In genomic region chr10:86758231-86759072, GRCh38 we compare ENCODE assay signal across 9 cellular contexts. TPM values are rescaled to one million over a fixed set of nuclear protein-coding genes. Genes with fewer than 3 reads are reported as not detected.
DNase-seq lines count a peak whose midpoint lies in the region; FAIRE-seq and TF ChIP-seq lines count a peak whose summit lies in the region.
"Had no signal": no experiment of that assay in that cellular context is flagged by ENCODE, and none has a peak within 500 bp of the region (broad histone marks: within the 10 kb centered on the region; RNA-seq: fewer than 3 reads in every experiment).

No MANE protein-coding gene starts in this region.

- FAIRE-seq in endothelial cell of umbilical vein (lab: Jason Lieb, UNC), result no peak

- 21% methylated on average over 8 of the region's 8 CpGs for WGBS in prostate gland

- H3K27ac ChIP-seq in PC-9 (peak overlapping the region; percentile 70), endothelial cell of umbilical vein (ENCODE audit: insufficient read depth, low read depth, low read length) (no peak overlapping the region), prostate gland (peak overlapping the region; percentile 93 to 95)
- H3K27ac ChIP-seq: HL-60 had no signal

- H2AFZ ChIP-seq in PC-9 (no peak overlapping the region; the same call in 1 of the 2 replicates), endothelial cell of umbilical vein (ENCODE audit: low read depth, low read length) (no peak overlapping the region)

- no peak for DNase-seq in GM06990 (ENCODE audit: extremely low read depth, insufficient read length)
- no peak for DNase-seq in PC-9
- DNase-seq in endothelial cell of umbilical vein (ENCODE audit: low read depth, low spot score), result no peak
- no peak for DNase-seq in prostate gland (ENCODE audit: low spot score)
- DNase-seq in foreskin melanocyte, result no peak
- DNase-seq in germinal center (ENCODE audit: low spot score), result no peak
- DNase-seq in NCI-H1436 treated with DMSO at 0.1 percent for 48 hours (lab: John Stamatoyannopoulos, UW), result no peak
- no peak for DNase-seq in stimulated activated CD4-positive, alpha-beta T cell treated with anti-CD3 and anti-CD28 coated beads, Interleukin-1b, Interleukin-23, amount 100 ng/mL, for 48 hours

- H3K4me3 ChIP-seq in GM06990 (replicated peaks; ENCODE audit: low read depth, low read length), result peak overlapping the region; percentile 81
- peak overlapping the region; percentile 78 for H3K4me3 ChIP-seq in PC-9
- no peak overlapping the region for H3K4me3 ChIP-seq in endothelial cell of umbilical vein (replicated peaks in 1 of 3; ENCODE audit: insufficient read depth in 1 of 3, low read depth in 1 of 3, low read length in 3 of 3)
- peak overlapping the region; percentile 82 to 91 for H3K4me3 ChIP-seq in prostate gland

- POLR2A ChIA-PET in PC-9 (lab: Charles Lee; ENCODE audit: unreplicated experiment) (interaction anchor here (0.6 to 1.0 kb wide), 3 partner anchors 11 to 63 kb away, joined by 3 to 9 read pairs (median 6); no protein-coding TSS in a partner anchor), endothelial cell of umbilical vein (lab: Charles Lee) (no interaction called here)

- no peaks in the 10 kb centered on the region for H3K36me3 ChIP-seq in GM06990 (ENCODE audit: control insufficient read depth, insufficient read depth, low read length)
- no peaks in the 10 kb centered on the region for H3K36me3 ChIP-seq in PC-9 (ENCODE audit: low read depth)
- no peaks in the 10 kb centered on the region for H3K36me3 ChIP-seq in endothelial cell of umbilical vein (ENCODE audit: control insufficient read depth in 2 of 2, extremely low read depth in 1 of 2, insufficient read depth in 2 of 2, low read length in 2 of 2)
- H3K36me3 ChIP-seq in prostate gland, result no peaks in the 10 kb centered on the region

- CTCF ChIA-PET in PC-9 (lab: Charles Lee), result no interaction called here
- CTCF ChIA-PET in endothelial cell of umbilical vein (lab: Charles Lee), result interaction anchor here (0.7 to 2.5 kb wide), 6 partner anchors 8 to 230 kb away, joined by 3 to 7 read pairs (median 4); no protein-coding TSS in a partner anchor

- H3K79me2 ChIP-seq in PC-9 (ENCODE audit: low read depth) (peaks cover 73% of the 10 kb centered on the region), endothelial cell of umbilical vein (ENCODE audit: control insufficient read depth, insufficient read depth, low read length) (no peaks in the 10 kb centered on the region)

- no peak overlapping the region for H3K9ac ChIP-seq in endothelial cell of umbilical vein (replicated peaks; ENCODE audit: extremely low read depth, insufficient read depth, low read length)

- peaks cover 7% of the 10 kb centered on the region; the same call in 1 of the 2 replicates for H3F3A ChIP-seq in PC-9 (ENCODE audit: insufficient read depth, low read depth)

- BruUV-seq in PC-9 (replicated peaks; lab: Mats Ljungman, UMichigan) (no TSS peak), endothelial cell of umbilical vein (replicated peaks; lab: Mats Ljungman, UMichigan) (no TSS peak)

- TF ChIP-seq POLR2A in endothelial cell of umbilical vein (IDR thresholded peaks at IDR 0.05; ENCODE audit: low read depth, low read length) (no peak), prostate gland (IDR thresholded peaks at IDR 0.05) (no peak)

- TF ChIP-seq CTCF in GM06990 (IDR thresholded peaks at IDR 0.05; ENCODE audit: insufficient read depth, low read length, poor library complexity, severe bottlenecking) (no peak), PC-9 (conservative IDR thresholded peaks at IDR 0.05) (no peak), endothelial cell of umbilical vein (IDR thresholded peaks at IDR 0.05; ENCODE audit: extremely low read depth in 1 of 2, insufficient read depth in 1 of 2, low read depth in 1 of 2, low read length in 2 of 2) (no peak), prostate gland (IDR thresholded peaks at IDR 0.05) (no peak)

- H3K27me3 ChIP-seq in GM06990 (replicated peaks; ENCODE audit: control insufficient read depth, insufficient read depth, low read length) (no peaks in the 10 kb centered on the region), PC-9 (ENCODE audit: insufficient read depth, low read depth) (no peaks in the 10 kb centered on the region), endothelial cell of umbilical vein (ENCODE audit: control insufficient read depth in 2 of 2, insufficient read depth in 2 of 2, low read length in 2 of 2) (peaks cover 70 to 91% of the 10 kb centered on the region in 2 experiments), prostate gland (replicated peaks; ENCODE audit: insufficient read depth) (no peaks in the 10 kb centered on the region)

- H3K9me1 ChIP-seq in endothelial cell of umbilical vein (replicated peaks; ENCODE audit: control insufficient read depth, extremely low read depth, insufficient read depth, low read length), result no peaks in the 10 kb centered on the region

- H3K4me2 ChIP-seq in PC-9, result peak overlapping the region; percentile 83
- no peak overlapping the region for H3K4me2 ChIP-seq in endothelial cell of umbilical vein (ENCODE audit: insufficient read depth, low read length)

- H3K9me3 ChIP-seq in PC-9 (ENCODE audit: insufficient read depth, low read depth) (no peaks in the 10 kb centered on the region), endothelial cell of umbilical vein (replicated peaks; ENCODE audit: control insufficient read depth, insufficient read depth, low read length) (no peaks in the 10 kb centered on the region), prostate gland (no peaks in the 10 kb centered on the region)

- peaks cover 26% of the 10 kb centered on the region for H3K4me1 ChIP-seq in PC-9 (replicated peaks; ENCODE audit: insufficient read depth)
- H3K4me1 ChIP-seq in endothelial cell of umbilical vein (ENCODE audit: control insufficient read depth, extremely low read depth, insufficient read depth, low read length), result peaks cover 3% of the 10 kb centered on the region
- H3K4me1 ChIP-seq in prostate gland (replicated peaks), result peaks cover 9% of the 10 kb centered on the region

- dilution Hi-C loops in endothelial cell of umbilical vein (cut with MboI; ENCODE audit: extremely low pct_ligation_motif_present, low sequenced_read_pairs), result no loop called here

- intact Hi-C loops in PC-9 (cut with micrococcal nuclease; ENCODE audit: unreplicated experiment) (loop anchor here (5.0 kb wide), 2 partner anchors 34 to 46 kb away; no protein-coding TSS in a partner anchor), endothelial cell of umbilical vein (cut with micrococcal nuclease) (no loop called here), prostate gland (cut with DNase I) (loop anchor here (5.0 kb wide), 2 partner anchors 39 to 144 kb away; no protein-coding TSS in a partner anchor)

- H3K9me2 ChIP-seq in PC-9 (ENCODE audit: insufficient read depth), result no peaks in the 10 kb centered on the region

- H4K20me1 ChIP-seq in PC-9 (ENCODE audit: insufficient read depth) (no peaks in the 10 kb centered on the region), endothelial cell of umbilical vein (replicated peaks; ENCODE audit: control insufficient read depth, extremely low read depth, insufficient read depth, low read length) (peaks cover 7% of the 10 kb centered on the region)

TF ChIP-seq in endothelial cell of umbilical vein, 7 proteins besides CTCF, POLR2A, EP300 and RAD21:
- TF ChIP-seq EZH2 (IDR thresholded peaks at IDR 0.05; ENCODE audit: borderline replicate concordance, low read depth, low read length, severe bottlenecking), result peak; percentile 63
- no peak for TF ChIP-seq POLR2AphosphoS5 (IDR thresholded peaks at IDR 0.05; ENCODE audit: insufficient read depth, low read depth, low read length)
- no peak for TF ChIP-seq FOS (IDR thresholded peaks at IDR 0.05; ENCODE audit: borderline replicate concordance, insufficient read depth, low read length)
- no peak for TF ChIP-seq MYC (IDR thresholded peaks at IDR 0.05; ENCODE audit: low read depth, low read length)
TF ChIP-seq in endothelial cell of umbilical vein: peak in this region for 1.

RNA-seq across cellular contexts. Expression of gene BMPR1A, which starts 2.0 kb away (rescaled TPM):
- total RNA-seq in PC-9 (2021) (20.9 and 24.3 TPM in 2 replicates), endothelial cell of umbilical vein (not detected in 2 replicates), prostate gland (10 to 100 TPM; 53.9 to 58.1 TPM)
- polyA plus RNA-seq in endothelial cell of umbilical vein, result not detected in 2 replicates
- 0.01 and 0.04 TPM in 2 replicates for polyA plus RNA-seq in endothelial cell of umbilical vein (2011; cell fraction: cytosol; rRNA removed)
- 0.03 TPM in 1 of 2 replicates, not detected in the other for polyA plus RNA-seq in endothelial cell of umbilical vein (2011; cell fraction: nucleus; rRNA removed)
- 0.41 and 0.44 TPM in 2 replicates for polyA plus RNA-seq in endothelial cell of umbilical vein (2012)
- 0.04 TPM in 1 of 2 replicates, not detected in the other for polyA minus RNA-seq in endothelial cell of umbilical vein
- 23.9 TPM for polyA minus RNA-seq in endothelial cell of umbilical vein (2011; cell fraction: cytosol; rRNA and poly(A)+ RNA removed)
- not detected in 2 replicates for polyA minus RNA-seq in endothelial cell of umbilical vein (2011; cell fraction: nucleus; rRNA and poly(A)+ RNA removed)

Comparison
In these comparisons a context has a peak if more than half of its experiments do, and no peak if none do; other contexts are left out.
1. H3K4me3 ChIP-seq: peak in GM06990 (single experiment), PC-9 (single experiment) and prostate gland (2 of 2); none in endothelial cell of umbilical vein (0 of 3).
2. RNA of gene BMPR1A, which starts 2.0 kb away (total RNA-seq): 53.9 to 58.1 TPM in prostate gland and 20.9 to 24.3 TPM in PC-9; not detected in endothelial cell of umbilical vein; every median in the first group is over 10 times any median in the second.